ENCODE assay signal across 14 cellular contexts in genomic region chr2:715038-715437, GRCh38.
"Had no signal": no experiment of that assay in that cellular context is flagged by ENCODE, and none has a peak within 500 bp of the region (broad histone marks: within the 10 kb centered on the region; RNA-seq: fewer than 3 reads in every experiment).

No MANE protein-coding gene starts in this region.

- H3K4me3 Mint-ChIP-seq: activated CD4-positive, alpha-beta memory T cell treated with anti-CD3 and anti-CD28 coated beads, Interleukin-2, amount 10 ng/mL, durations not matched to agents 7 days and 5 days; activated CD8-positive, alpha-beta memory T cell treated with anti-CD3 and anti-CD28 coated beads, Interleukin-2, amount 10 ng/mL, durations not matched to agents 7 days and 5 days; activated naive CD8-positive, alpha-beta T cell; natural killer cell; type B pancreatic cell had no signal

- H3K27ac Mint-ChIP-seq: activated CD4-positive, alpha-beta memory T cell treated with anti-CD3 and anti-CD28 coated beads, Interleukin-2, amount 10 ng/mL, durations not matched to agents 7 days and 5 days; activated CD8-positive, alpha-beta memory T cell treated with anti-CD3 and anti-CD28 coated beads, Interleukin-2, amount 10 ng/mL, durations not matched to agents 7 days and 5 days; activated naive CD8-positive, alpha-beta T cell; natural killer cell; type B pancreatic cell had no signal

- H3K4me1 ChIP-seq: body of pancreas, lower lobe of right lung, pancreas, right lobe of liver had no signal

- DNase-seq: central memory CD4-positive, alpha-beta T cell; lower lobe of right lung; natural killer cell; right lobe of liver had no signal

- FAIRE-seq: colon, pancreas, small intestine had no signal

- H3K27me3 ChIP-seq: body of pancreas, pancreas, right lobe of liver, testis had no signal

- H3K4me3 ChIP-seq: body of pancreas, lower lobe of right lung, pancreas, right lobe of liver, testis had no signal

- H3K36me3 Mint-ChIP-seq: activated CD8-positive, alpha-beta memory T cell treated with anti-CD3 and anti-CD28 coated beads, Interleukin-2, amount 10 ng/mL, durations not matched to agents 7 days and 5 days; activated naive CD8-positive, alpha-beta T cell; natural killer cell; type B pancreatic cell had no signal

- H3K27ac ChIP-seq: body of pancreas, lower lobe of right lung, neutrophil, pancreas, right lobe of liver, testis had no signal

- H3K36me3 ChIP-seq: lower lobe of right lung, neutrophil, pancreas, right lobe of liver had no signal

- H3K4me1 Mint-ChIP-seq: activated CD4-positive, alpha-beta memory T cell treated with anti-CD3 and anti-CD28 coated beads, Interleukin-2, amount 10 ng/mL, durations not matched to agents 7 days and 5 days had no signal

- H3K9me3 ChIP-seq: body of pancreas, lower lobe of right lung, neutrophil, pancreas, right lobe of liver, testis had no signal

- H3K9me3 Mint-ChIP-seq: activated CD4-positive, alpha-beta memory T cell treated with anti-CD3 and anti-CD28 coated beads, Interleukin-2, amount 10 ng/mL, durations not matched to agents 7 days and 5 days; natural killer cell; type B pancreatic cell had no signal
